8 cellular contexts compared by ENCODE assay signal in genomic region chr12:80702889-80703605, GRCh38. TPM values are rescaled to one million over a fixed set of nuclear protein-coding genes. Genes with fewer than 3 reads are reported as not detected.
DNase-seq lines count a peak whose midpoint lies in the region; ATAC-seq and TF ChIP-seq lines count a peak whose summit lies in the region.

No MANE protein-coding gene starts in this region.

- peak; percentile 68 for DNase-seq in ACHN
- peak; percentile 76 for DNase-seq in astrocyte of the spinal cord (ENCODE audit: low read depth, low spot score)
- DNase-seq in osteoblast (ENCODE audit: insufficient read length, low spot score, missing footprints), result peak; percentile 45
- no peak for DNase-seq in SK-N-DZ (ENCODE audit: low spot score)
- DNase-seq in hippocampal formation (lab: John Stamatoyannopoulos, UW), result no peak
- no peak for DNase-seq in lower leg skin (ENCODE audit: low spot score in 2 of 2)

- peaks cover 20% of the 10 kb centered on the region for H3K4me1 ChIP-seq in osteoblast (ENCODE audit: insufficient read depth, low read length)

- no peaks in the 10 kb centered on the region for H3K36me3 ChIP-seq in osteoblast (ENCODE audit: insufficient read depth, low read length)

- TF ChIP-seq CTCF in astrocyte of the spinal cord (IDR thresholded peaks at IDR 0.05; ENCODE audit: low read depth, low read length) (no peak), osteoblast (IDR thresholded peaks at IDR 0.05; ENCODE audit: extremely low read depth, low read depth, low read length) (no peak), lower leg skin (IDR thresholded peaks at IDR 0.05) (no peak)

- H3K4me3 ChIP-seq in astrocyte of the spinal cord (ENCODE audit: low read depth, low read length), result no peak overlapping the region
- peak overlapping the region; percentile 45 for H3K4me3 ChIP-seq in osteoblast (ENCODE audit: insufficient read depth, low read length)
- no peak overlapping the region for H3K4me3 ChIP-seq in lower leg skin (ENCODE audit: low read depth, poor library complexity, severe bottlenecking)

- TF ChIP-seq POLR2A in lower leg skin (IDR thresholded peaks at IDR 0.05), result no peak

- H2AFZ ChIP-seq in osteoblast (ENCODE audit: low read length), result peak overlapping the region; percentile 75

- intact Hi-C loops in lower leg skin (cut with DNase I; ENCODE audit: low total_unique reads), result no loop called here

- peak overlapping the region; percentile 14 for H3K27ac ChIP-seq in osteoblast (ENCODE audit: low read depth, low read length)

- WGBS in lower leg skin, 2 donors, result 51 to 54% methylated on average over 10 of the region's 10 CpGs

- H3K79me2 ChIP-seq in osteoblast (ENCODE audit: insufficient read depth, low read length), result no peaks in the 10 kb centered on the region

- H3K4me2 ChIP-seq in osteoblast (ENCODE audit: insufficient read depth, low read length), result peak overlapping the region; percentile 82

- no peaks in the 10 kb centered on the region for H3K9me3 ChIP-seq in osteoblast (ENCODE audit: low read depth, low read length)

- in situ Hi-C loops in ACHN (cut with HindIII; ENCODE audit: low pct_ligation_motif_present, low pct_unique_long_range_greater_than_20kb, low sequenced_read_pairs), result no loop called here
- in situ Hi-C loops in astrocyte of the spinal cord (cut with HindIII; ENCODE audit: low sequenced_read_pairs), result no loop called here

- ATAC-seq in GM19467 (IDR thresholded peaks at IDR 0.05; ENCODE audit: unreplicated experiment) (peak; percentile 72), HG03460 (IDR thresholded peaks at IDR 0.05; ENCODE audit: unreplicated experiment) (peak; percentile 61)

- H3K27me3 ChIP-seq in osteoblast (ENCODE audit: insufficient read depth, low read length), result no peaks in the 10 kb centered on the region

- no peaks in the 10 kb centered on the region for H4K20me1 ChIP-seq in osteoblast (ENCODE audit: insufficient read depth, low read length)

RNA-seq across cellular contexts. Expression of gene MYF6, which starts 4.4 kb away (rescaled TPM):
- total RNA-seq in osteoblast, result not detected in 2 replicates
- not detected in 2 replicates for polyA plus RNA-seq in SK-N-DZ (2014; cell fraction: cytosol; rRNA removed)
- polyA plus RNA-seq in SK-N-DZ (2014; cell fraction: nucleus; rRNA removed), result not detected in 2 replicates
- under 1 TPM in 1 of 4 donors, not detected in 3; 0.19 TPM for total RNA-seq in lower leg skin

RNA-seq across cellular contexts. Expression of gene MYF5, which starts 13.7 kb away (rescaled TPM):
- total RNA-seq in osteoblast, result not detected in 2 replicates
- polyA plus RNA-seq in SK-N-DZ (2014; cell fraction: cytosol; rRNA removed), result not detected in 2 replicates
- not detected in 2 replicates for polyA plus RNA-seq in SK-N-DZ (2014; cell fraction: nucleus; rRNA removed)
- total RNA-seq in lower leg skin, result not detected

Comparison
In these comparisons a context has a peak if more than half of its experiments do, and no peak if none do; other contexts are left out.
1. DNase-seq: peak in ACHN (single experiment), astrocyte of the spinal cord (single experiment) and osteoblast (single experiment); none in SK-N-DZ (single experiment), hippocampal formation (0 of 2) and lower leg skin (0 of 2).